In the genomic region with DNA sequence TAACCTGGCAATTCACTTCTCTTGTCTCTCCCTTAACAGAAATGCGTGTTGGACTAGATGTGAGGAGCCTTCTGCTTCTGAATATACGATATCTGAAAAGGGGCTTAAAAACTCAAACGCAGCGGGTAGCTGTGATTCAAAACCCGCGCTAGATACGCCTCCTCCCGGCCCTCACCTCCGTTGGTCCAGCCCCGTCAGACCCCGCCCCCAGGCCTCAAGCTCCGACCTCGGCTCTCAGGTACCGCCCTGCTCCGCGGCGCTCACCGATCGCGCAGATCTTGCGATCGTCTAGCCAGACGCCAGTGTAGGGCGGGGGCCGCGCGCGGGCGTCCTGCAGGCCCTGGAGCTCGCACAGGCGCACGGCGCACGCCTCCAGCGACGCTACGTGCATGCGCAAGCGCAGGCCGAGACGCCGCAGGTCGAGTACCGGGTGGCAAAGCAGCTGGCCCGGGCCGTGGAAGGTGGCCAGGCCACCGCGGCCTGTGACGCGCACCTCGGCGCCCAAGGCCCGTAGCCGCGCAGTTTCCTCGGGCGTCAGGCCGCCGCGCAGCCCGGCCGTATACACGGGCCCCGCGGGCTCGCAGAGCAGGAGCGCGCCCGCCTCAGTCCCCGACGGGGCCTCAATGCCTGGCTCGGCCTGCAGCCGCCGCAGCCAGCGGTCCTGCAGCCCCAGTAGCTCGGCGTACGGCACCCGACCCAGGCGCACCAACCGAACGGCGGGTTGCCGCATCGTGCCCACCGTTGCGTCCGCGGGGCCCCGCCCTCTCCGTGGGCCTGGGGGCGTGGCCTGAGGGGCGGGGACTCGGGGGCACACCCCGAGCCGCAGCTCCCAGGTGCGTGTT, we compare ENCODE assay signal across 8 cellular contexts. TPM values are rescaled to one million over a fixed set of nuclear protein-coding genes. Genes with fewer than 3 reads are reported as not detected.
DNase-seq lines count a peak whose midpoint lies in the region; ATAC-seq, FAIRE-seq and TF ChIP-seq lines count a peak whose summit lies in the region.

A gene (minus strand): TSS at position 751 of the 842 bp plus-strand sequence. CDS start 21 bp downstream, at position 730.

- H3K36me3 ChIP-seq in psoas muscle (ENCODE audit: insufficient read depth in 1 of 2, low read depth in 1 of 2) = peaks cover 0 to 4% of the 10 kb centered on the region in 2 donors

- peak within 1 kb of the TSS; percentile 77 for H3K27ac Mint-ChIP-seq in T-helper 17 cell

- H3K4me3 Mint-ChIP-seq in T-helper 17 cell = peak within 1 kb of the TSS; percentile 86

- no peaks in the 10 kb centered on the region for H3K36me3 Mint-ChIP-seq in T-helper 17 cell (ENCODE audit: low read depth)

- no peaks in the 10 kb centered on the region for H3K27me3 Mint-ChIP-seq in T-helper 17 cell

- no peak for TF ChIP-seq CTCF in psoas muscle (IDR thresholded peaks at IDR 0.05)

- H3K27ac ChIP-seq in right cardiac atrium (ENCODE audit: low read length) = peak within 1 kb of the TSS; percentile 99
- H3K27ac ChIP-seq in psoas muscle = peak within 1 kb of the TSS; percentile 99

- peak; percentile 95 for DNase-seq in NCI-H1694 (lab: John Stamatoyannopoulos, UW)
- DNase-seq in T-helper 17 cell = peak; percentile 96 to 98 (median 97)
- peak; percentile 44 to 97 (median 88) for DNase-seq in anterior cingulate cortex (lab: John Stamatoyannopoulos, UW)
- peak; percentile 98 to 99 (median 99) for DNase-seq in right cardiac atrium
- peak; percentile 98 for DNase-seq in psoas muscle
- peak; percentile 96 for DNase-seq in urothelium cell line (ENCODE audit: low spot score)

- H3K4me1 ChIP-seq in right cardiac atrium (ENCODE audit: control insufficient read depth, insufficient read depth, low read length) (peaks cover 3% of the 10 kb centered on the region), psoas muscle (peaks cover 20% of the 10 kb centered on the region)

- no peak for FAIRE-seq in urothelium cell line (lab: Jason Lieb, UNC)

- H3K27me3 ChIP-seq in right cardiac atrium (ENCODE audit: control insufficient read depth, insufficient read depth) (no peaks in the 10 kb centered on the region), psoas muscle (ENCODE audit: insufficient read depth in 3 of 3, low read length in 2 of 3) (no peaks in the 10 kb centered on the region)

- H3K4me3 ChIP-seq in right cardiac atrium (ENCODE audit: low read length) = peak within 1 kb of the TSS; percentile 85
- H3K4me3 ChIP-seq in psoas muscle = peak within 1 kb of the TSS; percentile 97

- peaks cover 17% of the 10 kb centered on the region for H3K4me1 Mint-ChIP-seq in T-helper 17 cell

- under 1% methylated on average over 97 of the region's 97 CpGs for WGBS in right cardiac atrium
- WGBS in psoas muscle, 3 donors = 0% methylated on average over 81 to 97 of the region's 97 CpGs

- H3K9me3 ChIP-seq in T-helper 17 cell (ENCODE audit: control insufficient read depth, low read length, poor library complexity, severe bottlenecking) (no peaks in the 10 kb centered on the region), right cardiac atrium (ENCODE audit: control insufficient read depth, low read length) (no peaks in the 10 kb centered on the region), psoas muscle (no peaks in the 10 kb centered on the region)

- ATAC-seq in GM18498 (IDR thresholded peaks at IDR 0.05; ENCODE audit: unreplicated experiment) (peak; percentile 97), HG02885 (IDR thresholded peaks at IDR 0.05; ENCODE audit: poor library complexity, unreplicated experiment) (peak; percentile 96), T-helper 17 cell (peak; percentile 97), right cardiac atrium (peak; percentile 99), psoas muscle (peak; percentile 95 to 98 (median 98))

- intact Hi-C loops in right cardiac atrium (cut with DNase I) = loop anchor here in 2 of 4 donors (10.0 kb wide), 2 partner anchors 72 to 252 kb away; a partner anchor contains a TSS
- intact Hi-C loops in psoas muscle (cut with DNase I) = no loop called here

RNA-seq across cellular contexts. Expression of the gene that starts here (rescaled TPM):
- total RNA-seq in T-helper 17 cell (1 to 10 TPM; 5.8 to 6.8 TPM), right cardiac atrium (1 to 10 TPM; 1.6 to 3.6 (median 2.7) TPM), psoas muscle (1 to 10 TPM; 4.0 to 5.4 (median 4.4) TPM)
- polyA plus RNA-seq in right cardiac atrium (1.5 TPM), psoas muscle (1 to 10 TPM in 2 of 3 donors, under 1 TPM in 1; 0.94 to 4.5 (median 2.1) TPM)

Comparison
In these comparisons a context has a peak if more than half of its experiments do, and no peak if none do; other contexts are left out.
1. Peak in every context shown above with its lines: DNase-seq, ATAC-seq, H3K4me3 ChIP-seq and H3K27ac ChIP-seq.